ENCODE assay signal across 34 cellular contexts in the genomic region with DNA sequence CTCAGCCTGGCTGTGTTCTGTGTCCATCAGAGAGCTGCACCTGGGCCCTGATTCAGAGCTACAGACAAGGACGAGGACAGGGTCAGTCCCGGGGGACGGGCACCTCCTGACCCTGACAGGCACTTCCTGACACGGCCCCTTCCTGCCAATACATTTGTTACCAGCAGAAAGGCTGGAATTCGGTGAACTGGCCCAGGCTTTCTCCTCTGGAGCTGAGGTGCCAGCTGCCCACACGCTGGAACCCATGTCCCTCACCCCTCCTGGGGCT.
"Had no signal": no experiment of that assay in that cellular context is flagged by ENCODE, and none has a peak within 500 bp of the region (broad histone marks: within the 10 kb centered on the region; RNA-seq: fewer than 3 reads in every experiment).

No MANE protein-coding gene starts in this region.

- H3K4me3 ChIP-seq: adrenal gland, body of pancreas, breast epithelium had no signal

- FAIRE-seq: astrocyte, TTC549 had no signal

- H3K27ac ChIP-seq: adrenal gland, body of pancreas, brain microvascular endothelial cell, breast epithelium, VCaP had no signal

- H3K9me3 ChIP-seq: adrenal gland, body of pancreas, breast epithelium had no signal

- DNase-seq: activated B cell treated with CpG ODN at 0.5 μM for 24 hours; activated CD4-positive, alpha-beta memory T cell treated with anti-CD3 and anti-CD28 coated beads for 36 hours; activated CD4-positive, alpha-beta T cell treated with anti-CD3 and anti-CD28 coated beads for 4 hours; activated CD4-positive, alpha-beta T cell treated with anti-CD3 and anti-CD28 coated beads, Interleukin-2, amount 10 ng/mL, durations not matched to agents 24 days and 14 days; activated CD4-positive, alpha-beta T cell treated with anti-CD3 and anti-CD28 coated beads, Interleukin-2, amount 50 U/mL, for 1 hour; activated CD4-positive, alpha-beta T cell treated with anti-CD3 and anti-CD28 coated beads, Interleukin-2, amount 50 U/mL, for 4 hours; activated CD4-positive, CD25-positive, alpha-beta regulatory T cell treated with anti-CD3 and anti-CD28 coated beads, Interleukin-2, amount 50 U/mL, for 72 hours; activated CD8-positive, alpha-beta memory T cell treated with anti-CD3 and anti-CD28 coated beads, Interleukin-2, amount 50 U/mL, for 4 hours; activated CD8-positive, alpha-beta T cell treated with anti-CD3 and anti-CD28 coated beads for 36 hours; activated effector memory CD4-positive, alpha-beta T cell treated with anti-CD3 and anti-CD28 coated beads, Interleukin-2, amount 50 U/mL, for 16 hours; activated gamma-delta T cell treated with Interleukin-2 at 50 U/mL for 16 hours; activated naive CD4-positive, alpha-beta T cell; activated naive CD4-positive, alpha-beta T cell treated with anti-CD3 and anti-CD28 coated beads for 36 hours; activated naive CD4-positive, alpha-beta T cell treated with anti-CD3 and anti-CD28 coated beads, Interleukin-2, amount 50 U/mL, for 16 hours; activated naive CD8-positive, alpha-beta T cell treated with anti-CD3 and anti-CD28 coated beads for 36 hours; activated T-cell treated with anti-CD3 and anti-CD28 coated beads for 4 hours; activated T-cell treated with anti-CD3 and anti-CD28 coated beads, Interleukin-2, amount 50 U/mL, for 1 hour; activated T-cell treated with anti-CD3 and anti-CD28 coated beads, Interleukin-2, amount 50 U/mL, for 4 hours; activated T-cell treated with anti-CD3 and anti-CD28 coated beads, Interleukin-2, amount 50 U/mL, for 72 hours; adrenal gland; amniotic stem cell; aorta; body of pancreas; brain microvascular endothelial cell; central memory CD4-positive, alpha-beta T cell; T-helper 1 cell; T-helper 2 cell; T-helper 9 cell had no signal

- H3K27me3 ChIP-seq: adrenal gland, body of pancreas, brain microvascular endothelial cell, breast epithelium had no signal

- H3K4me1 ChIP-seq: adrenal gland, body of pancreas, breast epithelium had no signal

- ATAC-seq: activated CD8-positive, alpha-beta T cell treated with anti-CD3 and anti-CD28 coated beads for 36 hours; activated naive CD4-positive, alpha-beta T cell treated with anti-CD3 and anti-CD28 coated beads, Interleukin-2, amount 50 U/mL, for 72 hours; activated T-cell treated with anti-CD3 and anti-CD28 coated beads, Interleukin-2, amount 50 U/mL, for 4 hours; activated T-cell treated with anti-CD3 and anti-CD28 coated beads, Interleukin-2, amount 50 U/mL, for 72 hours; activated T-helper 17 cell treated with anti-CD3 and anti-CD28 coated beads, Interleukin-2, amount 50 U/mL, for 72 hours; body of pancreas had no signal

- H3K36me3 ChIP-seq: adrenal gland, brain microvascular endothelial cell, breast epithelium had no signal
